Comparison of ENCODE assay signal across 1 cellular context in genomic region chr5:80076131-80077101, GRCh38.
TF ChIP-seq lines count a peak whose summit lies in the region.

No MANE protein-coding gene starts in this region.

TF ChIP-seq in K562, 482 proteins besides CTCF, POLR2A, EP300 and RAD21 (continued from another document and continues in another):
- TF ChIP-seq DEAF1 (CRISPR knock-in tag; IDR thresholded peaks at IDR 0.05) = no peak
- peak; percentile 90 for TF ChIP-seq CTBP1 (IDR thresholded peaks at IDR 0.05; ENCODE audit: borderline replicate concordance)
- TF ChIP-seq MYC (IDR thresholded peaks at IDR 0.05; ENCODE audit: low read depth, low read length) = no peak
- no peak for TF ChIP-seq MYC (CRISPR knock-in tag; IDR thresholded peaks at IDR 0.05; ENCODE audit: borderline replicate concordance, low read depth)
- TF ChIP-seq EGR1 (conservative IDR thresholded peaks at IDR 0.05) = no peak
- no peak for TF ChIP-seq ZNF583 (CRISPR knock-in tag; IDR thresholded peaks at IDR 0.05)
- TF ChIP-seq TRIM25 (IDR thresholded peaks at IDR 0.05; ENCODE audit: borderline replicate concordance) = no peak
- no peak for TF ChIP-seq ZNF79 (CRISPR knock-in tag; IDR thresholded peaks at IDR 0.05; ENCODE audit: low read depth)
- TF ChIP-seq ATF6 (CRISPR knock-in tag; IDR thresholded peaks at IDR 0.05) = no peak
- TF ChIP-seq SMAD4 (CRISPR knock-in tag; conservative IDR thresholded peaks at IDR 0.05) = peak; percentile 80
- TF ChIP-seq ZZZ3 (IDR thresholded peaks at IDR 0.05) = no peak
- TF ChIP-seq PBX2 (CRISPR knock-in tag; IDR thresholded peaks at IDR 0.05; ENCODE audit: low read depth) = peak; percentile 52
- peak; percentile 87 for TF ChIP-seq PBX2 (tag; conservative IDR thresholded peaks at IDR 0.05; ENCODE audit: low read depth)
- peak; percentile 52; the same call in 1 of the 2 replicates for TF ChIP-seq MAFG (tag; conservative IDR thresholded peaks at IDR 0.05)
- TF ChIP-seq ESRRB (CRISPR knock-in tag; IDR thresholded peaks at IDR 0.05; ENCODE audit: borderline replicate concordance) = no peak
- TF ChIP-seq TFE3 (CRISPR knock-in tag; IDR thresholded peaks at IDR 0.05) = no peak
- peak; percentile 98 for TF ChIP-seq FOSL1 (tag; conservative IDR thresholded peaks at IDR 0.05)
- peak; percentile 95 to 97 for TF ChIP-seq KDM1A (IDR thresholded peaks at IDR 0.05)
- no peak for TF ChIP-seq ZBTB26 (CRISPR knock-in tag; IDR thresholded peaks at IDR 0.05)
- TF ChIP-seq CCNT2 (IDR thresholded peaks at IDR 0.05; ENCODE audit: borderline replicate concordance, extremely low read depth, insufficient read length, low read depth, low read length) = peak; percentile 60
- TF ChIP-seq ZBTB43 (CRISPR knock-in tag; IDR thresholded peaks at IDR 0.05) = no peak
- TF ChIP-seq SRF (CRISPR knock-in tag; IDR thresholded peaks at IDR 0.05) = no peak
- TF ChIP-seq UBTF (IDR thresholded peaks at IDR 0.05; ENCODE audit: borderline replicate concordance in 1 of 2, low read depth in 2 of 2, low read length in 2 of 2) = no peak
- no peak for TF ChIP-seq MED1 (CRISPR knock-in tag; IDR thresholded peaks at IDR 0.05; ENCODE audit: borderline replicate concordance)
- no peak for TF ChIP-seq CHD1 (IDR thresholded peaks at IDR 0.05; ENCODE audit: low read length)
- TF ChIP-seq PTBP1 (IDR thresholded peaks at IDR 0.05; ENCODE audit: low read depth, low read length) = no peak
- peak; percentile 97 for TF ChIP-seq MEIS2 (IDR thresholded peaks at IDR 0.05; ENCODE audit: partially characterized antibody)
- TF ChIP-seq HES1 (IDR thresholded peaks at IDR 0.05; ENCODE audit: low read depth) = peak; percentile 82
- no peak for TF ChIP-seq NR3C1 (CRISPR knock-in tag; IDR thresholded peaks at IDR 0.05)
- TF ChIP-seq LEF1 (IDR thresholded peaks at IDR 0.05) = peak; percentile 41; the same call in 1 of the 2 replicates
- no peak for TF ChIP-seq ZNF551 (CRISPR knock-in tag; IDR thresholded peaks at IDR 0.05)
- 0 out of 2 replicates have a peak, but pooled peaks have one; percentile 13 for TF ChIP-seq JUNB (CRISPR knock-in tag; conservative IDR thresholded peaks at IDR 0.05)
- TF ChIP-seq NCOR1 (IDR thresholded peaks at IDR 0.05) = peak; percentile 58
- TF ChIP-seq ILK (tag; IDR thresholded peaks at IDR 0.05; ENCODE audit: borderline replicate concordance, low read depth) = no peak
- TF ChIP-seq ATF3 (IDR thresholded peaks at IDR 0.05) = peak; percentile 72; the same call in 1 of the 2 replicates
- TF ChIP-seq ATF3 (CRISPR knock-in tag; conservative IDR thresholded peaks at IDR 0.05) = no peak
- no peak for TF ChIP-seq CLOCK (CRISPR knock-in tag; IDR thresholded peaks at IDR 0.05; ENCODE audit: borderline replicate concordance)
- TF ChIP-seq TAL1 (IDR thresholded peaks at IDR 0.05) = peak; percentile 51; the same call in 1 of the 2 replicates
